ENCODE assay signal across 2 cellular contexts in the genomic region with DNA sequence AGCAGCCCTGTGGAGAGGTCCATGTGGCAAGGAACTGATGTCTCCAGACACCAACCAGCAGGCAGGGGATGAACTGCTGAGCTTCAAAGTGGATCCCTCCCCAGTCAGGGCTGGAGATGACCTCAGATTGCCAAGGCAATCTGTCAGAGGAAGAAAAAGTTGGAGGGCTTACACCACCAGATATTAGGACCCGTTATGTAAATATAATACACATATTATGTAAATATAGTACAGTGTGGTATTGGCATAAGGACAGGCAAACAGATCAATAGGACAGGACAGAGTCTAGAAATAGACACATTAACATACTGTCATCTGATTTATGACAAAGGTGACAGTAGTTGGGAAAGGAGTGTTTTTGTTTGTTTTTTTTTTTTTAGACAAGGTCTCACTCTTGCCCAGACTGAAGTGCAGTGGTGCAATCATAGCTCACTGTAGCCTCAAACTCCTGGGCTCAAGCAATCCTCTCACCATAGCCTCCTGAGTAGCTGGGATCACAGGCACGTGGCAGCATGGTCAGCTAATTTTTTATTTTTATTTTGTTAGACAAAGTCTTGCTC.
A peak's percentile ranks its signal among the peaks of the same experiment; 100 is the strongest.
TF ChIP-seq lines count a peak whose summit lies in the region.

No MANE protein-coding gene starts in this region.

TF ChIP-seq in K562, 482 proteins besides CTCF, POLR2A, EP300 and RAD21:
- TF ChIP-seq, protein P1, sequence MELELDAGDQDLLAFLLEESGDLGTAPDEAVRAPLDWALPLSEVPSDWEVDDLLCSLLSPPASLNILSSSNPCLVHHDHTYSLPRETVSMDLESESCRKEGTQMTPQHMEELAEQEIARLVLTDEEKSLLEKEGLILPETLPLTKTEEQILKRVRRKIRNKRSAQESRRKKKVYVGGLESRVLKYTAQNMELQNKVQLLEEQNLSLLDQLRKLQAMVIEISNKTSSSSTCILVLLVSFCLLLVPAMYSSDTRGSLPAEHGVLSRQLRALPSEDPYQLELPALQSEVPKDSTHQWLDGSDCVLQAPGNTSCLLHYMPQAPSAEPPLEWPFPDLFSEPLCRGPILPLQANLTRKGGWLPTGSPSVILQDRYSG (tag; conservative IDR thresholded peaks at IDR 0.05; ENCODE audit: low read depth), result no peak
- no peak for TF ChIP-seq CXXC5 (CRISPR knock-in tag; IDR thresholded peaks at IDR 0.05)
- TF ChIP-seq, protein P2, sequence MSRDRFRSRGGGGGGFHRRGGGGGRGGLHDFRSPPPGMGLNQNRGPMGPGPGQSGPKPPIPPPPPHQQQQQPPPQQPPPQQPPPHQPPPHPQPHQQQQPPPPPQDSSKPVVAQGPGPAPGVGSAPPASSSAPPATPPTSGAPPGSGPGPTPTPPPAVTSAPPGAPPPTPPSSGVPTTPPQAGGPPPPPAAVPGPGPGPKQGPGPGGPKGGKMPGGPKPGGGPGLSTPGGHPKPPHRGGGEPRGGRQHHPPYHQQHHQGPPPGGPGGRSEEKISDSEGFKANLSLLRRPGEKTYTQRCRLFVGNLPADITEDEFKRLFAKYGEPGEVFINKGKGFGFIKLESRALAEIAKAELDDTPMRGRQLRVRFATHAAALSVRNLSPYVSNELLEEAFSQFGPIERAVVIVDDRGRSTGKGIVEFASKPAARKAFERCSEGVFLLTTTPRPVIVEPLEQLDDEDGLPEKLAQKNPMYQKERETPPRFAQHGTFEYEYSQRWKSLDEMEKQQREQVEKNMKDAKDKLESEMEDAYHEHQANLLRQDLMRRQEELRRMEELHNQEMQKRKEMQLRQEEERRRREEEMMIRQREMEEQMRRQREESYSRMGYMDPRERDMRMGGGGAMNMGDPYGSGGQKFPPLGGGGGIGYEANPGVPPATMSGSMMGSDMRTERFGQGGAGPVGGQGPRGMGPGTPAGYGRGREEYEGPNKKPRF (IDR thresholded peaks at IDR 0.05; ENCODE audit: low read depth, low read length), result no peak
- no peak for TF ChIP-seq ZBTB12 (CRISPR knock-in tag; IDR thresholded peaks at IDR 0.05)
- TF ChIP-seq ARNT (IDR thresholded peaks at IDR 0.05), result no peak
- TF ChIP-seq ZFP1 (CRISPR knock-in tag; IDR thresholded peaks at IDR 0.05), result no peak
- TF ChIP-seq PKNOX1 (IDR thresholded peaks at IDR 0.05), result peak; percentile 18; the same call in 1 of the 2 replicates
- no peak for TF ChIP-seq NFATC3 (IDR thresholded peaks at IDR 0.05)
- TF ChIP-seq ZNF766 (CRISPR knock-in tag; conservative IDR thresholded peaks at IDR 0.05), result no peak
- TF ChIP-seq MEIS2 (IDR thresholded peaks at IDR 0.05; ENCODE audit: partially characterized antibody), result peak; percentile 28
- no peak for TF ChIP-seq HBP1 (CRISPR knock-in tag; IDR thresholded peaks at IDR 0.05)
- TF ChIP-seq ZNF699 (CRISPR knock-in tag; IDR thresholded peaks at IDR 0.05; ENCODE audit: insufficient replicate concordance), result no peak
- no peak for TF ChIP-seq ZNF165 (CRISPR knock-in tag; IDR thresholded peaks at IDR 0.05; ENCODE audit: borderline replicate concordance)
- no peak for TF ChIP-seq SOX6 (IDR thresholded peaks at IDR 0.05)
- no peak for TF ChIP-seq USF2 (CRISPR knock-in tag; IDR thresholded peaks at IDR 0.05)
- TF ChIP-seq PTRF (tag; IDR thresholded peaks at IDR 0.05), result no peak
- no peak for TF ChIP-seq KLF10 (CRISPR knock-in tag; IDR thresholded peaks at IDR 0.05)

TF ChIP-seq in liver, 16 proteins besides CTCF, POLR2A, EP300 and RAD21:
- no peak for TF ChIP-seq REST (IDR thresholded peaks at IDR 0.05)
- peak; percentile 9 for TF ChIP-seq FOXA2 (IDR thresholded peaks at IDR 0.05)
- TF ChIP-seq HNF4G (IDR thresholded peaks at IDR 0.05), result peak; percentile 6
- no peak for TF ChIP-seq GABPA (IDR thresholded peaks at IDR 0.05 in 1 of 2, conservative IDR thresholded peaks at IDR 0.05 in 1 of 2)
- TF ChIP-seq NR2F2 (IDR thresholded peaks at IDR 0.05), result no peak
- TF ChIP-seq RXRA (IDR thresholded peaks at IDR 0.05), result peak; percentile 49 to 65
- TF ChIP-seq EGR1 (IDR thresholded peaks at IDR 0.05; ENCODE audit: low read depth in 2 of 2), result no peak
- TF ChIP-seq YY1 (IDR thresholded peaks at IDR 0.05), result no peak
- no peak for TF ChIP-seq TAF1 (conservative IDR thresholded peaks at IDR 0.05)
- TF ChIP-seq HNF4A (conservative IDR thresholded peaks at IDR 0.05), result peak; percentile 73 to 78
- TF ChIP-seq ZBTB33 (IDR thresholded peaks at IDR 0.05), result peak; percentile 36
- TF ChIP-seq JUND (IDR thresholded peaks at IDR 0.05), result peak in 1 of 2 donors; percentile 35
- TF ChIP-seq, protein P3, sequence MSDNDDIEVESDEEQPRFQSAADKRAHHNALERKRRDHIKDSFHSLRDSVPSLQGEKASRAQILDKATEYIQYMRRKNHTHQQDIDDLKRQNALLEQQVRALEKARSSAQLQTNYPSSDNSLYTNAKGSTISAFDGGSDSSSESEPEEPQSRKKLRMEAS (IDR thresholded peaks at IDR 0.05), result peak; percentile 40
- TF ChIP-seq FOXA1 (IDR thresholded peaks at IDR 0.05), result no peak
- TF ChIP-seq SP1 (IDR thresholded peaks at IDR 0.05), result peak; percentile 63
- TF ChIP-seq, protein P4, sequence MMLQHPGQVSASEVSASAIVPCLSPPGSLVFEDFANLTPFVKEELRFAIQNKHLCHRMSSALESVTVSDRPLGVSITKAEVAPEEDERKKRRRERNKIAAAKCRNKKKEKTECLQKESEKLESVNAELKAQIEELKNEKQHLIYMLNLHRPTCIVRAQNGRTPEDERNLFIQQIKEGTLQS (IDR thresholded peaks at IDR 0.05), result no peak
